In genomic region chr2:11872247-11872947, GRCh38 we compare ENCODE assay signal across 16 cellular contexts.
DNase-seq lines count a peak whose midpoint lies in the region; ATAC-seq and TF ChIP-seq lines count a peak whose summit lies in the region.
"Had no signal": no experiment of that assay in that cellular context is flagged by ENCODE, and none has a peak within 500 bp of the region (broad histone marks: within the 10 kb centered on the region; RNA-seq: fewer than 3 reads in every experiment).

No MANE protein-coding gene starts in this region.

- H3K27me3 ChIP-seq in PC-9 (ENCODE audit: insufficient read depth, low read depth), result no peaks in the 10 kb centered on the region

- H2AFZ ChIP-seq in PC-9, result no peak overlapping the region

- H3K36me3 Mint-ChIP-seq in T-helper 17 cell (ENCODE audit: low read depth), result no peaks in the 10 kb centered on the region
- H3K36me3 Mint-ChIP-seq in type B pancreatic cell, result no peaks in the 10 kb centered on the region
- H3K36me3 Mint-ChIP-seq: activated naive CD8-positive, alpha-beta T cell treated with anti-CD3 and anti-CD28 coated beads for 36 hours; CD8-positive, alpha-beta T cell had no signal

- no peaks in the 10 kb centered on the region for H3K36me3 ChIP-seq in PC-9 (ENCODE audit: low read depth)

- H3K27me3 Mint-ChIP-seq in T-helper 17 cell, result no peaks in the 10 kb centered on the region
- H3K27me3 Mint-ChIP-seq in type B pancreatic cell, result peaks cover 4% of the 10 kb centered on the region

- no peak overlapping the region for H3K4me3 ChIP-seq in PC-9

- no TSS peak for BruUV-seq in PC-9 (replicated peaks; lab: Mats Ljungman, UMichigan)

- H3K4me2 ChIP-seq in PC-9, result no peak overlapping the region

- H3K4me3 Mint-ChIP-seq in T-helper 17 cell (no peak overlapping the region), type B pancreatic cell (no peak overlapping the region)
- H3K4me3 Mint-ChIP-seq: activated naive CD8-positive, alpha-beta T cell treated with anti-CD3 and anti-CD28 coated beads for 36 hours; CD8-positive, alpha-beta T cell; H9 had no signal

- intact Hi-C loops in PC-9 (cut with micrococcal nuclease; ENCODE audit: unreplicated experiment), result no loop called here

- no peaks in the 10 kb centered on the region for H3K9me3 ChIP-seq in T-helper 17 cell (ENCODE audit: control insufficient read depth, low read length, poor library complexity, severe bottlenecking)
- H3K9me3 ChIP-seq in PC-9 (ENCODE audit: insufficient read depth, low read depth), result no peaks in the 10 kb centered on the region

- H3K4me1 Mint-ChIP-seq in T-helper 17 cell, result peaks cover 27% of the 10 kb centered on the region
- peaks cover 18% of the 10 kb centered on the region for H3K4me1 Mint-ChIP-seq in type B pancreatic cell (ENCODE audit: unreplicated experiment)

- peak; percentile 54 for DNase-seq in COR-L47 (lab: John Stamatoyannopoulos, UW)
- peak; percentile 4 for DNase-seq in HT-29 (ENCODE audit: low spot score)
- DNase-seq in T-helper 17 cell, result peak in 1 of 3 donors; percentile 9
- DNase-seq in glomerular endothelial cell (ENCODE audit: extremely low read depth, low read depth, low spot score), result peak; percentile 33
- DNase-seq in PC-9, result no peak
- DNase-seq in type B pancreatic cell (ENCODE audit: extremely low spot score, unreplicated experiment), result no peak
- DNase-seq: activated naive CD8-positive, alpha-beta T cell treated with anti-CD3 and anti-CD28 coated beads for 36 hours; H9; Karpas-422; mesendoderm; NCI-H2107; stimulated activated naive CD4-positive, alpha-beta T cell treated with Interleukin-2 at 50 U/mL for 16 hours had no signal

- H3F3A ChIP-seq in PC-9 (ENCODE audit: insufficient read depth, low read depth), result no peaks in the 10 kb centered on the region; the same call in 1 of the 2 replicates

- CTCF ChIA-PET in PC-9 (lab: Charles Lee), result no interaction called here

- TF ChIP-seq CTCF in PC-9 (conservative IDR thresholded peaks at IDR 0.05) (no peak), type B pancreatic cell (conservative IDR thresholded peaks at IDR 0.05) (no peak)

- H3K27ac Mint-ChIP-seq in T-helper 17 cell (peak overlapping the region; percentile 43), type B pancreatic cell (no peak overlapping the region)
- H3K27ac Mint-ChIP-seq: activated naive CD8-positive, alpha-beta T cell treated with anti-CD3 and anti-CD28 coated beads for 36 hours; CD8-positive, alpha-beta T cell; H9 had no signal

- no peak overlapping the region for H3K27ac ChIP-seq in PC-9

- H4K20me1 ChIP-seq in PC-9 (ENCODE audit: insufficient read depth), result no peaks in the 10 kb centered on the region

- ATAC-seq in T-helper 17 cell (peak; percentile 73), HG03139 (IDR thresholded peaks at IDR 0.05; ENCODE audit: unreplicated experiment) (no peak), GM21717 (IDR thresholded peaks at IDR 0.05; ENCODE audit: unreplicated experiment) (no peak)
- ATAC-seq: CD8-positive, alpha-beta T cell; SK-N-SH treated with all-trans-retinoic acid at 6 μM for 48 hours had no signal

- no peaks in the 10 kb centered on the region for H3K79me2 ChIP-seq in PC-9 (ENCODE audit: low read depth)

- H3K9me3 Mint-ChIP-seq in type B pancreatic cell, result peaks cover 6% of the 10 kb centered on the region
- H3K9me3 Mint-ChIP-seq: activated naive CD8-positive, alpha-beta T cell treated with anti-CD3 and anti-CD28 coated beads for 36 hours; CD8-positive, alpha-beta T cell had no signal

- POLR2A ChIA-PET in PC-9 (lab: Charles Lee; ENCODE audit: unreplicated experiment), result interaction anchor here (0.6 kb wide), 1 partner anchor 117 kb away, joined by 3 read pairs; no protein-coding TSS in a partner anchor

- H3K9me2 ChIP-seq in PC-9 (ENCODE audit: insufficient read depth), result no peaks in the 10 kb centered on the region

- H3K4me1 ChIP-seq in PC-9 (replicated peaks; ENCODE audit: insufficient read depth), result peaks cover 7% of the 10 kb centered on the region; the same call in 1 of the 2 replicates

Comparison
In these comparisons a context has a peak if more than half of its experiments do, and no peak if none do; other contexts are left out.
1. DNase-seq: peak in COR-L47 (single experiment), HT-29 (single experiment) and glomerular endothelial cell (single experiment); none in PC-9 (0 of 2) and type B pancreatic cell (single experiment).